In genomic region chr5:127029513-127030258, GRCh38 we compare ENCODE assay signal across 7 cellular contexts. TPM values are rescaled to one million over a fixed set of nuclear protein-coding genes. Genes with fewer than 3 reads are reported as not detected.
DNase-seq lines count a peak whose midpoint lies in the region; ATAC-seq and TF ChIP-seq lines count a peak whose summit lies in the region.

No MANE protein-coding gene starts in this region.

- in situ Hi-C loops in GM13977 (cut with MboI; ENCODE audit: low pct_unique_long_range_greater_than_20kb, low sequenced_read_pairs, unreplicated experiment), result loop anchor here (25.0 kb wide), 1 partner anchor 367 kb away; no protein-coding TSS in a partner anchor

- H3K4me1 ChIP-seq in colonic mucosa, result no peaks in the 10 kb centered on the region

- H3K9me3 ChIP-seq in colonic mucosa, result no peaks in the 10 kb centered on the region

- TF ChIP-seq CTCF in GM13977 (IDR thresholded peaks at IDR 0.05; ENCODE audit: extremely low read depth, insufficient read depth, missing control alignments) (no peak), colonic mucosa (IDR thresholded peaks at IDR 0.05) (peak; percentile 58)

- H3K27me3 ChIP-seq in colonic mucosa, result no peaks in the 10 kb centered on the region

- peak overlapping the region; percentile 84 for H3K4me3 ChIP-seq in colonic mucosa

- no peaks in the 10 kb centered on the region for H3K36me3 ChIP-seq in colonic mucosa

- peak overlapping the region; percentile 94 for H3K27ac ChIP-seq in colonic mucosa

- ATAC-seq in HG02970 (IDR thresholded peaks at IDR 0.05; ENCODE audit: low FRiP score, unreplicated experiment), result peak; percentile 0
- ATAC-seq in left colon, result peak; percentile 67

- peak; percentile 30 for DNase-seq in GM13977 (ENCODE audit: low spot score)
- peak; percentile 40 for DNase-seq in NCI-H2227 treated with DMSO at 0.1 percent for 48 hours (lab: John Stamatoyannopoulos, UW)
- DNase-seq in activated CD4-positive, alpha-beta T cell treated with anti-CD3 and anti-CD28 coated beads for 24 hours (ENCODE audit: low read depth in 2 of 2), result peak; percentile 15 to 27
- peak; percentile 77 for DNase-seq in colonic mucosa
- DNase-seq in left colon, result peak; percentile 77 to 80
- DNase-seq in stimulated activated CD4-positive, alpha-beta T cell treated with anti-CD3 and anti-CD28 coated beads, Interleukin-4, amount 100 ng/mL, for 4 hours, result peak; percentile 17 to 35

- H3K9ac ChIP-seq in colonic mucosa (ENCODE audit: low read depth in 2 of 2, low read length in 2 of 2), result peak overlapping the region; percentile 93 to 98

- intact Hi-C loops in colonic mucosa (cut with DNase I) (no loop called here), left colon (cut with DNase I, micrococcal nuclease) (loop anchor here in 1 of 2 donors (10.0 kb wide), 1 partner anchor 165 kb away; no protein-coding TSS in a partner anchor)

RNA-seq across cellular contexts. Expression of gene MARCHF3, which starts 0.7 kb away (rescaled TPM):
- total RNA-seq in colonic mucosa (10 to 100 TPM; 32.5 to 33.7 TPM), left colon (10 to 100 TPM; 40.3 to 57.7 TPM)

RNA-seq across cellular contexts. Expression of gene C5orf63, which starts 43.6 kb away (rescaled TPM):
- total RNA-seq in colonic mucosa (10 to 100 TPM; 10.3 to 12.2 TPM), left colon (10 to 100 TPM; 11.0 to 15.3 TPM)

Comparison
In these comparisons a context has a peak if more than half of its experiments do, and no peak if none do; other contexts are left out.
1. Peak in every context shown above with its lines: DNase-seq, ATAC-seq, H3K4me3 ChIP-seq and H3K27ac ChIP-seq.
2. DNase-seq: peak in every context shown above with its lines; median percentile 78 in left colon; 77 in colonic mucosa; 40 in NCI-H2227 treated with DMSO at 0.1 percent for 48 hours; 30 in GM13977; 26 in stimulated activated CD4-positive, alpha-beta T cell treated with anti-CD3 and anti-CD28 coated beads, Interleukin-4, amount 100 ng/mL, for 4 hours; 21 in activated CD4-positive, alpha-beta T cell treated with anti-CD3 and anti-CD28 coated beads for 24 hours.